8 cellular contexts compared by ENCODE assay signal in the genomic region with DNA sequence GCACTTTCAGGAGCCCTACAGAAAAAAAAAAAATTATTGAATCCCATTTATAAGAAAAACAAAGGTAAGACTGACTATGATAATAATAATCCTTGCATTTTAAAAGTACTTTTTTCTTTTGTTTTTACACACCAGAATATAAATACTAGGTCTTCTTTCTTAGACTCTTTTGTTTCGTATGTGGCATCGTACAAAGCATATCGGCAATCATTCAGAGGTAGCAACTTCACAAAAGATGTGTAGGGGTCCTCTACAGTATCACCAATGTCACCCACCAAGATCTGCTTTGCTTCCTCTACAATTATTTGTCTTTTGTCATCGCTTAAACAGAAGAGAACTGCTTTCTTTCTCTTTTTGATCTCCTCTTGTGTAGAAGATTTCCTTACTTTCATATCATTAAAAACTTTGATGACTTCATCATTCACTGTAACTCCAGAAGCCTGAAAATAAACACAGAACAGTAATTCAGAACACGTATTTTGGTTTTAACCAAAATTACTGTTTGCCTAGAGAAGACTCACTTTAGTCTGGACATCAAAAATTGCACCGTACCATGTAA. TPM values are rescaled to one million over a fixed set of nuclear protein-coding genes. Genes with fewer than 3 reads are reported as not detected.
DNase-seq lines count a peak whose midpoint lies in the region; ATAC-seq and TF ChIP-seq lines count a peak whose summit lies in the region.

No MANE protein-coding gene starts in this region.

- peak overlapping the region; percentile 97 for H3K9ac ChIP-seq in ES-I3 (ENCODE audit: low read depth, low read length)

- ATAC-seq in GM21825 (IDR thresholded peaks at IDR 0.05; ENCODE audit: unreplicated experiment) (no peak), HG02973 (IDR thresholded peaks at IDR 0.05; ENCODE audit: unreplicated experiment) (no peak)

- no peak for TF ChIP-seq POLR2A in esophagus squamous epithelium (IDR thresholded peaks at IDR 0.05)
- TF ChIP-seq POLR2A in prostate gland (IDR thresholded peaks at IDR 0.05): no peak
- no peak for TF ChIP-seq POLR2A in erythroblast (IDR thresholded peaks at IDR 0.05; ENCODE audit: low read length)

- H3K27ac ChIP-seq in SJSA1 (peak overlapping the region; percentile 92), esophagus squamous epithelium (peak overlapping the region; percentile 87 to 98 (median 96)), prostate gland (peak overlapping the region; percentile 94 to 99)

- H3K36me3 ChIP-seq in ES-I3 (ENCODE audit: insufficient read depth, low read length) (peaks cover 8% of the 10 kb centered on the region; the same call in 1 of the 2 replicates), SJSA1 (peaks cover 32% of the 10 kb centered on the region), esophagus squamous epithelium (peaks cover 0 to 11% (median 0%) of the 10 kb centered on the region in 3 donors), prostate gland (no peaks in the 10 kb centered on the region)

- no peaks in the 10 kb centered on the region for H3K9me3 ChIP-seq in ES-I3 (ENCODE audit: control insufficient read depth, insufficient read depth, low read length)
- no peaks in the 10 kb centered on the region for H3K9me3 ChIP-seq in SJSA1 (replicated peaks)
- no peaks in the 10 kb centered on the region for H3K9me3 ChIP-seq in esophagus squamous epithelium
- no peaks in the 10 kb centered on the region for H3K9me3 ChIP-seq in prostate gland

- DNase-seq in SJSA1 (ENCODE audit: low read depth in 1 of 2, low spot score in 2 of 2) (no peak), esophagus squamous epithelium (lab: John Stamatoyannopoulos, UW) (no peak), prostate gland (ENCODE audit: low spot score) (no peak), erythroblast (lab: John Stamatoyannopoulos, UW) (no peak)
- DNase-seq in stimulated activated CD8-positive, alpha-beta memory T cell treated with anti-CD3 and anti-CD28 coated beads, Interleukin-4, amount 100 ng/mL, for 48 hours: no peak

- TF ChIP-seq CTCF in esophagus squamous epithelium (IDR thresholded peaks at IDR 0.05) (no peak), prostate gland (IDR thresholded peaks at IDR 0.05) (no peak)

- H3K4me1 ChIP-seq in ES-I3 (ENCODE audit: insufficient read depth, low read length) (peaks cover 4% of the 10 kb centered on the region; the same call in 1 of the 2 replicates), SJSA1 (replicated peaks) (peaks cover 47% of the 10 kb centered on the region), esophagus squamous epithelium (peaks cover 0 to 60% (median 6%) of the 10 kb centered on the region in 3 donors), prostate gland (replicated peaks) (no peaks in the 10 kb centered on the region)

- intact Hi-C loops in esophagus squamous epithelium (cut with DNase I) (no loop called here), prostate gland (cut with DNase I) (loop anchor here (5.0 kb wide), 1 partner anchor 689 kb away; the partner anchor contains the start of gene NFKBIA)

- H3K4me3 ChIP-seq in SJSA1 (peak overlapping the region; percentile 79), esophagus squamous epithelium (peak overlapping the region; percentile 70 to 93 (median 86)), prostate gland (peak overlapping the region; percentile 91 to 96)

- WGBS in esophagus squamous epithelium, 2 donors: 52 to 57% methylated on average over 6 of the region's 6 CpGs
- 47% methylated on average over 6 of the region's 6 CpGs for WGBS in prostate gland

- no peaks in the 10 kb centered on the region for H3K27me3 ChIP-seq in SJSA1 (replicated peaks)
- no peaks in the 10 kb centered on the region for H3K27me3 ChIP-seq in esophagus squamous epithelium
- H3K27me3 ChIP-seq in prostate gland (replicated peaks; ENCODE audit: insufficient read depth): no peaks in the 10 kb centered on the region

RNA-seq across cellular contexts. Expression of gene CFL2, which starts 1.2 kb away (rescaled TPM):
- total RNA-seq in SJSA1 (2014; rRNA removed; shearing (Covaris generic)): 143 and 147 TPM in 2 replicates
- total RNA-seq in esophagus squamous epithelium (10 to 100 TPM in 2 of 4 donors, 1 to 10 TPM in 2; 4.5 to 58.7 (median 10.0) TPM), prostate gland (10 to 100 TPM; 46.3 to 79.2 TPM)
